ENCODE assay signal across 1 cellular context in the genomic region with DNA sequence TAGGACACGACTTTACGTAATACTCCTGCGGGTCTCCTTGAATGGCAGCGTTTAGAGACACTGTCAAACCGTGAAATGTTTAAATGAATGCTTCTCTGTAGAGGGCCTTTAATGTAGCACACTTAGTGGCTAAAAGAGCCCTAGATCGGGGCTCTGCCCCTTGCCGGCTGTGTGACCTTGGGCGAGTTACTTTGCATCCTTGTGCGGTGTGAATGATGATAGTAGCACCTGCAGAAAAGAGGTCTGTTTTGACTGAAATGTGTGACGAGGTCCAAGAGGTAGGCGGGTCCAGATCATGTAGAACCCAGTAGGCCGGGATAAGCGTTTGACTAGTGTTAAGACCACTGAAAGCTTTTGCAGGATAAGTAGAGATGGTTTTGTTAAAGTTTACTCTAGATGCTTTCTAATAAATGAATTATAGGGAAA.
TF ChIP-seq lines count a peak whose summit lies in the region.

No MANE protein-coding gene starts in this region.

TF ChIP-seq in GM12878, 131 proteins besides CTCF, POLR2A, EP300 and RAD21:
- TF ChIP-seq, protein P1, sequence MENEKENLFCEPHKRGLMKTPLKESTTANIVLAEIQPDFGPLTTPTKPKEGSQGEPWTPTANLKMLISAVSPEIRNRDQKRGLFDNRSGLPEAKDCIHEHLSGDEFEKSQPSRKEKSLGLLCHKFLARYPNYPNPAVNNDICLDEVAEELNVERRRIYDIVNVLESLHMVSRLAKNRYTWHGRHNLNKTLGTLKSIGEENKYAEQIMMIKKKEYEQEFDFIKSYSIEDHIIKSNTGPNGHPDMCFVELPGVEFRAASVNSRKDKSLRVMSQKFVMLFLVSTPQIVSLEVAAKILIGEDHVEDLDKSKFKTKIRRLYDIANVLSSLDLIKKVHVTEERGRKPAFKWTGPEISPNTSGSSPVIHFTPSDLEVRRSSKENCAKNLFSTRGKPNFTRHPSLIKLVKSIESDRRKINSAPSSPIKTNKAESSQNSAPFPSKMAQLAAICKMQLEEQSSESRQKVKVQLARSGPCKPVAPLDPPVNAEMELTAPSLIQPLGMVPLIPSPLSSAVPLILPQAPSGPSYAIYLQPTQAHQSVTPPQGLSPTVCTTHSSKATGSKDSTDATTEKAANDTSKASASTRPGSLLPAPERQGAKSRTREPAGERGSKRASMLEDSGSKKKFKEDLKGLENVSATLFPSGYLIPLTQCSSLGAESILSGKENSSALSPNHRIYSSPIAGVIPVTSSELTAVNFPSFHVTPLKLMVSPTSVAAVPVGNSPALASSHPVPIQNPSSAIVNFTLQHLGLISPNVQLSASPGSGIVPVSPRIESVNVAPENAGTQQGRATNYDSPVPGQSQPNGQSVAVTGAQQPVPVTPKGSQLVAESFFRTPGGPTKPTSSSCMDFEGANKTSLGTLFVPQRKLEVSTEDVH (IDR thresholded peaks at IDR 0.05; ENCODE audit: low read depth, partially characterized antibody) = no peak
- TF ChIP-seq ASH2L (IDR thresholded peaks at IDR 0.05; ENCODE audit: borderline replicate concordance, low read depth) = no peak
- TF ChIP-seq ESRRA (IDR thresholded peaks at IDR 0.05; ENCODE audit: low read length) = peak; percentile 70; the same call in 1 of the 2 replicates
- no peak for TF ChIP-seq RBBP5 (conservative IDR thresholded peaks at IDR 0.05)
- TF ChIP-seq, protein P2, sequence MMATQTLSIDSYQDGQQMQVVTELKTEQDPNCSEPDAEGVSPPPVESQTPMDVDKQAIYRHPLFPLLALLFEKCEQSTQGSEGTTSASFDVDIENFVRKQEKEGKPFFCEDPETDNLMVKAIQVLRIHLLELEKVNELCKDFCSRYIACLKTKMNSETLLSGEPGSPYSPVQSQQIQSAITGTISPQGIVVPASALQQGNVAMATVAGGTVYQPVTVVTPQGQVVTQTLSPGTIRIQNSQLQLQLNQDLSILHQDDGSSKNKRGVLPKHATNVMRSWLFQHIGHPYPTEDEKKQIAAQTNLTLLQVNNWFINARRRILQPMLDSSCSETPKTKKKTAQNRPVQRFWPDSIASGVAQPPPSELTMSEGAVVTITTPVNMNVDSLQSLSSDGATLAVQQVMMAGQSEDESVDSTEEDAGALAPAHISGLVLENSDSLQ (IDR thresholded peaks at IDR 0.05) = 0 out of 2 replicates have a peak, but pooled peaks have one; percentile 28
- TF ChIP-seq IRF4 (IDR thresholded peaks at IDR 0.05; ENCODE audit: low read depth, low read length) = no peak
- TF ChIP-seq CHD2 (IDR thresholded peaks at IDR 0.05; ENCODE audit: borderline replicate concordance, low read depth, low read length) = no peak
- no peak for TF ChIP-seq POLR2AphosphoS5 (IDR thresholded peaks at IDR 0.05; ENCODE audit: low read length)
- no peak for TF ChIP-seq TCF3 (IDR thresholded peaks at IDR 0.05; ENCODE audit: borderline replicate concordance, insufficient read depth, low read depth, low read length)
- peak; percentile 10; the same call in 1 of the 2 replicates for TF ChIP-seq ZBED1 (IDR thresholded peaks at IDR 0.05; ENCODE audit: borderline replicate concordance)
- TF ChIP-seq SUZ12 (IDR thresholded peaks at IDR 0.05; ENCODE audit: unreplicated experiment) = no peak
- TF ChIP-seq WRNIP1 (IDR thresholded peaks at IDR 0.05; ENCODE audit: borderline replicate concordance, low read depth, low read length) = no peak
- peak; percentile 17; the same call in 1 of the 2 replicates for TF ChIP-seq SMC3 (IDR thresholded peaks at IDR 0.05; ENCODE audit: borderline replicate concordance, low read length)
- TF ChIP-seq, protein P3, sequence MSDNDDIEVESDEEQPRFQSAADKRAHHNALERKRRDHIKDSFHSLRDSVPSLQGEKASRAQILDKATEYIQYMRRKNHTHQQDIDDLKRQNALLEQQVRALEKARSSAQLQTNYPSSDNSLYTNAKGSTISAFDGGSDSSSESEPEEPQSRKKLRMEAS (IDR thresholded peaks at IDR 0.05; ENCODE audit: low read depth, low read length) = no peak
- TF ChIP-seq ATF7 (IDR thresholded peaks at IDR 0.05; ENCODE audit: low read depth) = 0 out of 2 replicates have a peak, but pooled peaks have one; percentile 58
